In the genomic region with DNA sequence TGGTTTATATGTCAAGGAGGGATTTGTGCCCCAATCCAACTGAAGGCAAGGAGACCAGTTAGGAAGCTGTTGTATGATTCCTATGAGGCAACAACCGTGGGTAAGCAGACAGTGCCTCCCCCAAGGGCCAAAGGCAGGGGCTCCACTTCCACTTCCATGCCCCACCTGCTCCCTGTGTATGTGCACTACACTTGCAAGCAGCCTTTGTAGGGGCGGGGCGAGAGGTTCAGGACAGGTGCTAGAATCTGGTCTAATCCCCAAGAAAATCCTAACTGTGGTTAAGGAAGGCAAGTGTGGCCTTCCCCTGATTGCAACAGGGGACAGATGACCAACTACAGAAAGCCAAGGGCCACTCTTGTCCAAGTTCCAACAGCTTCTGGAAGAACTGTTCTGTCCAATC, we compare ENCODE assay signal across 1 cellular context.
TF ChIP-seq lines count a peak whose summit lies in the region.

No MANE protein-coding gene starts in this region.

TF ChIP-seq in WTC11, 78 proteins besides CTCF, POLR2A, EP300 and RAD21 (continued from another document):
- TF ChIP-seq FOXJ3 (CRISPR knock-in tag; IDR thresholded peaks at IDR 0.05; ENCODE audit: borderline replicate concordance) (no peak), ZBTB43 (CRISPR knock-in tag; IDR thresholded peaks at IDR 0.05) (no peak), MXD4 (CRISPR knock-in tag; IDR thresholded peaks at IDR 0.05; ENCODE audit: borderline replicate concordance) (no peak), CREM (CRISPR knock-in tag; IDR thresholded peaks at IDR 0.05) (no peak), AR (CRISPR knock-in tag; IDR thresholded peaks at IDR 0.05) (no peak)
- TF ChIP-seq, protein P1, sequence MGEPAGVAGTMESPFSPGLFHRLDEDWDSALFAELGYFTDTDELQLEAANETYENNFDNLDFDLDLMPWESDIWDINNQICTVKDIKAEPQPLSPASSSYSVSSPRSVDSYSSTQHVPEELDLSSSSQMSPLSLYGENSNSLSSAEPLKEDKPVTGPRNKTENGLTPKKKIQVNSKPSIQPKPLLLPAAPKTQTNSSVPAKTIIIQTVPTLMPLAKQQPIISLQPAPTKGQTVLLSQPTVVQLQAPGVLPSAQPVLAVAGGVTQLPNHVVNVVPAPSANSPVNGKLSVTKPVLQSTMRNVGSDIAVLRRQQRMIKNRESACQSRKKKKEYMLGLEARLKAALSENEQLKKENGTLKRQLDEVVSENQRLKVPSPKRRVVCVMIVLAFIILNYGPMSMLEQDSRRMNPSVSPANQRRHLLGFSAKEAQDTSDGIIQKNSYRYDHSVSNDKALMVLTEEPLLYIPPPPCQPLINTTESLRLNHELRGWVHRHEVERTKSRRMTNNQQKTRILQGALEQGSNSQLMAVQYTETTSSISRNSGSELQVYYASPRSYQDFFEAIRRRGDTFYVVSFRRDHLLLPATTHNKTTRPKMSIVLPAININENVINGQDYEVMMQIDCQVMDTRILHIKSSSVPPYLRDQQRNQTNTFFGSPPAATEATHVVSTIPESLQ (CRISPR knock-in tag; IDR thresholded peaks at IDR 0.05): no peak
